ENCODE assay signal across 11 cellular contexts in the genomic region with DNA sequence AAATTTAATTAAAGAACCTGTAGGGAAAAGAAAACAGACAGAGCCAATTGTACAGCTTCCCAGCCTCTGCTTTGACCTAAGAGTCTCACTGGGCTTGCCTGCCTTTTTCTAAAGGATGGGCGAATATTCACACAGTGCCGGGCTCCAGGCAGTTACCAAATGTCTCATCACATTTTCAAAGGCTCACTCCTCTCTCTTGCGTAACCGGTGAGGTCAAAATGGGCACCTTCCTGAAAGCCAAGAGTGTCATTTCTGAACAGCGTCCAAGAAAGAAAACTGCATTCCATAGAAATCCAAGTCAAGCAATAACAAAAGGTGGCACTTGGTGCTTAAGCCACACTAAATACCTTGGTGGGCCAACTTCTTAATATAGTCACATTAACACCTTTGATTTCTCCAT. TPM values are rescaled to one million over a fixed set of nuclear protein-coding genes. Genes with fewer than 3 reads are reported as not detected.
DNase-seq lines count a peak whose midpoint lies in the region; ATAC-seq and TF ChIP-seq lines count a peak whose summit lies in the region.
"Had no signal": no experiment of that assay in that cellular context is flagged by ENCODE, and none has a peak within 500 bp of the region (broad histone marks: within the 10 kb centered on the region; RNA-seq: fewer than 3 reads in every experiment).

No MANE protein-coding gene starts in this region.

- no peaks in the 10 kb centered on the region for H3K79me2 ChIP-seq in GM23248 (ENCODE audit: insufficient read depth)

- no peaks in the 10 kb centered on the region for H3K36me3 ChIP-seq in GM23248 (ENCODE audit: low read depth)
- H3K36me3 ChIP-seq in psoas muscle (ENCODE audit: insufficient read depth in 1 of 2, low read depth in 1 of 2), result peaks cover 0 to 10% of the 10 kb centered on the region in 2 donors

- no peaks in the 10 kb centered on the region for H3K9me3 Mint-ChIP-seq in stimulated activated memory B cell treated with anti-CD40 and anti-IgM and Interleukin-4, amounts not matched to agents 10 μg/mL and 1 μg/mL and 100 μg/mL, for 72 hours

- no peak overlapping the region for H2AFZ ChIP-seq in GM23248

- no peaks in the 10 kb centered on the region for H3K4me1 Mint-ChIP-seq in stimulated activated memory B cell treated with anti-CD40 and anti-IgM and Interleukin-4, amounts not matched to agents 10 μg/mL and 1 μg/mL and 100 μg/mL, for 72 hours

- no peak for TF ChIP-seq CTCF in foreskin keratinocyte (conservative IDR thresholded peaks at IDR 0.05)
- no peak for TF ChIP-seq CTCF in psoas muscle (IDR thresholded peaks at IDR 0.05)

- DNase-seq in GM23248 (peak; percentile 84), foreskin keratinocyte (peak; percentile 51 to 74), psoas muscle (peak; percentile 57 to 67), GF-D8 (lab: John Stamatoyannopoulos, UW) (no peak), NCI-H345 (lab: John Stamatoyannopoulos, UW) (no peak), pons (ENCODE audit: low spot score) (no peak)
- DNase-seq: activated T-cell treated with anti-CD3 and anti-CD28 coated beads, Interleukin-2, amount 50 U/mL, for 48 hours; DND-41 had no signal

- 0 out of 2 replicates have a peak overlapping the region, but pooled peaks have one; percentile 27 for H3K4me3 ChIP-seq in GM23248
- peak overlapping the region; percentile 72 for H3K4me3 ChIP-seq in psoas muscle

- H3K27ac ChIP-seq in GM23248, result no peak overlapping the region
- no peak overlapping the region for H3K27ac ChIP-seq in foreskin keratinocyte
- H3K27ac ChIP-seq in psoas muscle, result peak overlapping the region; percentile 92
- H3K27ac ChIP-seq: HL-60 had no signal

- no peak for ATAC-seq in SK-N-SH treated with all-trans-retinoic acid at 6 μM for 48 hours
- peak; percentile 59 for ATAC-seq in foreskin keratinocyte
- ATAC-seq in psoas muscle, result peak; percentile 58 to 73 (median 70)
- ATAC-seq in stimulated activated memory B cell treated with anti-CD40 and anti-IgM and Interleukin-4, amounts not matched to agents 10 μg/mL and 1 μg/mL and 100 μg/mL, for 72 hours, result no peak

- no peak overlapping the region for H3K4me3 Mint-ChIP-seq in stimulated activated memory B cell treated with anti-CD40 and anti-IgM and Interleukin-4, amounts not matched to agents 10 μg/mL and 1 μg/mL and 100 μg/mL, for 72 hours

- peak overlapping the region; percentile 57 for H3K4me2 ChIP-seq in GM23248 (ENCODE audit: unreplicated experiment)

- H3K36me3 Mint-ChIP-seq in stimulated activated memory B cell treated with anti-CD40 and anti-IgM and Interleukin-4, amounts not matched to agents 10 μg/mL and 1 μg/mL and 100 μg/mL, for 72 hours, result no peaks in the 10 kb centered on the region

- H3K9me3 ChIP-seq in GM23248 (ENCODE audit: low read depth), result no peaks in the 10 kb centered on the region
- H3K9me3 ChIP-seq in psoas muscle, result no peaks in the 10 kb centered on the region

- H3K27me3 ChIP-seq in GM23248 (replicated peaks; ENCODE audit: insufficient read depth) (no peaks in the 10 kb centered on the region), foreskin keratinocyte (no peaks in the 10 kb centered on the region), psoas muscle (ENCODE audit: insufficient read depth in 3 of 3, low read length in 2 of 3) (no peaks in the 10 kb centered on the region)

- in situ Hi-C loops in GM23248 (cut with MboI), result no loop called here

- no peaks in the 10 kb centered on the region for H3K9me2 ChIP-seq in GM23248 (ENCODE audit: insufficient read depth)

- H3K27me3 Mint-ChIP-seq in stimulated activated memory B cell treated with anti-CD40 and anti-IgM and Interleukin-4, amounts not matched to agents 10 μg/mL and 1 μg/mL and 100 μg/mL, for 72 hours, result peaks cover 18% of the 10 kb centered on the region

- H3K4me1 ChIP-seq in GM23248 (ENCODE audit: insufficient read depth) (peaks cover 38% of the 10 kb centered on the region), foreskin keratinocyte (peaks cover 24% of the 10 kb centered on the region), psoas muscle (peaks cover 14% of the 10 kb centered on the region)

- H3F3A ChIP-seq in GM23248 (ENCODE audit: insufficient read depth), result 0 out of 2 replicates have a peak, but pooled peaks cover 7% of the 10 kb centered on the region

- H3K27ac Mint-ChIP-seq in stimulated activated memory B cell treated with anti-CD40 and anti-IgM and Interleukin-4, amounts not matched to agents 10 μg/mL and 1 μg/mL and 100 μg/mL, for 72 hours, result no peak overlapping the region

- no peaks in the 10 kb centered on the region for H4K20me1 ChIP-seq in GM23248 (ENCODE audit: insufficient read depth)

- WGBS in GM23248 (ENCODE audit: low coverage in 1 of 2, low lambda C conversion rate in 2 of 2, missing lambda C conversion rate in 2 of 2), 2 experiments, result 6 to 11% methylated on average over 5 of the region's 5 CpGs
- WGBS in psoas muscle, 3 donors, result 17 to 22% (median 17%) methylated on average over 5 of the region's 5 CpGs

- intact Hi-C loops in psoas muscle (cut with DNase I), result no loop called here

- 0 out of 2 replicates have a peak overlapping the region, but pooled peaks have one; percentile 25 for H3K9ac ChIP-seq in GM23248

TF ChIP-seq in SK-N-SH treated with all-trans-retinoic acid at 6 μM for 48 hours, 23 proteins besides CTCF, POLR2A, EP300 and RAD21:
- no peak for TF ChIP-seq ZNF70 (CRISPR knock-in tag; IDR thresholded peaks at IDR 0.05)
- TF ChIP-seq ZNF8 (CRISPR knock-in tag; IDR thresholded peaks at IDR 0.05), result no peak
- TF ChIP-seq, protein P1, sequence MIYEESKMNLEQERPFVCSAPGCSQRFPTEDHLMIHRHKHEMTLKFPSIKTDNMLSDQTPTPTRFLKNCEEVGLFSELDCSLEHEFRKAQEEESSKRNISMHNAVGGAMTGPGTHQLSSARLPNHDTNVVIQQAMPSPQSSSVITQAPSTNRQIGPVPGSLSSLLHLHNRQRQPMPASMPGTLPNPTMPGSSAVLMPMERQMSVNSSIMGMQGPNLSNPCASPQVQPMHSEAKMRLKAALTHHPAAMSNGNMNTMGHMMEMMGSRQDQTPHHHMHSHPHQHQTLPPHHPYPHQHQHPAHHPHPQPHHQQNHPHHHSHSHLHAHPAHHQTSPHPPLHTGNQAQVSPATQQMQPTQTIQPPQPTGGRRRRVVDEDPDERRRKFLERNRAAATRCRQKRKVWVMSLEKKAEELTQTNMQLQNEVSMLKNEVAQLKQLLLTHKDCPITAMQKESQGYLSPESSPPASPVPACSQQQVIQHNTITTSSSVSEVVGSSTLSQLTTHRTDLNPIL (CRISPR knock-in tag; IDR thresholded peaks at IDR 0.05; ENCODE audit: low read depth), result no peak
- TF ChIP-seq, protein P2, sequence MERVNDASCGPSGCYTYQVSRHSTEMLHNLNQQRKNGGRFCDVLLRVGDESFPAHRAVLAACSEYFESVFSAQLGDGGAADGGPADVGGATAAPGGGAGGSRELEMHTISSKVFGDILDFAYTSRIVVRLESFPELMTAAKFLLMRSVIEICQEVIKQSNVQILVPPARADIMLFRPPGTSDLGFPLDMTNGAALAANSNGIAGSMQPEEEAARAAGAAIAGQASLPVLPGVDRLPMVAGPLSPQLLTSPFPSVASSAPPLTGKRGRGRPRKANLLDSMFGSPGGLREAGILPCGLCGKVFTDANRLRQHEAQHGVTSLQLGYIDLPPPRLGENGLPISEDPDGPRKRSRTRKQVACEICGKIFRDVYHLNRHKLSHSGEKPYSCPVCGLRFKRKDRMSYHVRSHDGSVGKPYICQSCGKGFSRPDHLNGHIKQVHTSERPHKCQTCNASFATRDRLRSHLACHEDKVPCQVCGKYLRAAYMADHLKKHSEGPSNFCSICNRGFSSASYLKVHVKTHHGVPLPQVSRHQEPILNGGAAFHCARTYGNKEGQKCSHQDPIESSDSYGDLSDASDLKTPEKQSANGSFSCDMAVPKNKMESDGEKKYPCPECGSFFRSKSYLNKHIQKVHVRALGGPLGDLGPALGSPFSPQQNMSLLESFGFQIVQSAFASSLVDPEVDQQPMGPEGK (CRISPR knock-in tag; IDR thresholded peaks at IDR 0.05; ENCODE audit: borderline replicate concordance), result no peak
- 0 out of 2 replicates have a peak, but pooled peaks have one; percentile 16 for TF ChIP-seq ISL1 (CRISPR knock-in tag; IDR thresholded peaks at IDR 0.05)

RNA-seq across cellular contexts. Expression of a gene that starts 0.7 kb away (rescaled TPM):
- 0.11 TPM in 1 of 2 replicates, not detected in the other for total RNA-seq in GM23248 (2014; rRNA removed; shearing (Covaris generic))
- polyA plus RNA-seq in GM23248 (2016; fragmentation: Nextera tagmentation; extraction: Ambion mirVana) (0.09 and 0.10 TPM in 2 replicates), foreskin keratinocyte (0.60 and 0.66 TPM in 2 replicates), psoas muscle (100 to 1,000 TPM in 1 of 3 donors, 10 to 100 TPM in 2; 54.4 to 130 (median 59.4) TPM)
- total RNA-seq in foreskin keratinocyte (0.95 and 1.0 TPM in 2 replicates), psoas muscle (100 to 1,000 TPM in 3 of 4 donors, 10 to 100 TPM in 1; 46.2 to 219 (median 113) TPM)

Comparison
In these comparisons a context has a peak if more than half of its experiments do, and no peak if none do; other contexts are left out.
1. DNase-seq: peak in GM23248 (single experiment), foreskin keratinocyte (2 of 2) and psoas muscle (2 of 2); none in GF-D8 (single experiment), NCI-H345 (single experiment) and pons (single experiment).
2. ATAC-seq: peak in foreskin keratinocyte (single experiment) and psoas muscle (4 of 4); none in SK-N-SH treated with all-trans-retinoic acid at 6 μM for 48 hours (single experiment) and stimulated activated memory B cell treated with anti-CD40 and anti-IgM and Interleukin-4, amounts not matched to agents 10 μg/mL and 1 μg/mL and 100 μg/mL, for 72 hours (single experiment).
3. RNA of a gene that starts 0.7 kb away (total RNA-seq): 46.2 to 219 TPM in psoas muscle; 0.95 to 1.0 TPM in foreskin keratinocyte and 0.11 TPM in GM23248; every median in the first group is over 10 times any median in the second.